8 cellular contexts compared by ENCODE assay signal in the genomic region with DNA sequence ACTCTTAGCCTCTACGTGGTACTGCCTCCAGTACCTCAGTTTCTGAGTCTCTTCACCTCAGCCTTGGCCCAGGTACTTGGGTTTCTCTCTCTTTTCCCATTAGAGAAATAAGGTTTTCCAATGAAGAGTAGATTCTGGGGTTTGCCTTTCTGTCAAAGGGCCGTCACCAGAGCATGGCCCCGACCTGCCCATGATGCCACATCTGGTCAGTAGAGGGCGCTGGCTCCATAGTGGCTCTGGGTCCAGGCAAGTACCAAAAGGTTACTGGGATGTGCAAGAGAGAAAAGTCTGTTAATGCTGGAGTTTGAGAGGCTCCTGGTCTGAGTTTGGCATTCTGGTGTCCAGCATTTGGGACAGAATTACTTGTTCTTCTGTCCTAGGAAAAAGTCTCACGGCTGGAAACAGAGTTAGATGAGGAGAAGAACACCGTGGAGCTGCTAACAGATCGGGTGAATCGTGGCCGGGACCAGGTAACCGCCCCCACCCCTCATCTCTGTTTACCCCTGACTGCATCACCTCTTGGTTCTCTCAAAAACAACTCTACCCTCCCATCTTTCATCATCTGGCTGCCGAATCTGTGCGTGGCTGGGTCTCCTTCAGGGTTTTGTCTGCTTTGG. TPM values are rescaled to one million over a fixed set of nuclear protein-coding genes. Genes with fewer than 3 reads are reported as not detected.
A peak's percentile ranks its signal among the peaks of the same experiment; 100 is the strongest.
DNase-seq lines count a peak whose midpoint lies in the region; ATAC-seq and TF ChIP-seq lines count a peak whose summit lies in the region.

No MANE protein-coding gene starts in this region.

- H3K27me3 ChIP-seq in lower lobe of right lung (ENCODE audit: low read depth): no peaks in the 10 kb centered on the region

- no peaks in the 10 kb centered on the region for H3K27me3 Mint-ChIP-seq in activated CD4-positive, alpha-beta T cell treated with anti-CD3 and anti-CD28 coated beads, Interleukin-2, amount 10 ng/mL, durations not matched to agents 7 days and 5 days

- H3K4me1 ChIP-seq in lower lobe of right lung: peaks cover 8% of the 10 kb centered on the region

- intact Hi-C loops in lower lobe of right lung (cut with DNase I): no loop called here

- no peaks in the 10 kb centered on the region for H3K9me3 Mint-ChIP-seq in activated CD4-positive, alpha-beta T cell treated with anti-CD3 and anti-CD28 coated beads, Interleukin-2, amount 10 ng/mL, durations not matched to agents 7 days and 5 days

- peaks cover 6% of the 10 kb centered on the region for H3K4me1 Mint-ChIP-seq in activated CD4-positive, alpha-beta T cell treated with anti-CD3 and anti-CD28 coated beads, Interleukin-2, amount 10 ng/mL, durations not matched to agents 7 days and 5 days

- TF ChIP-seq CTCF in AG09319 (IDR thresholded peaks at IDR 0.05; ENCODE audit: low read depth, low read length) (peak; percentile 99), GM20000 (IDR thresholded peaks at IDR 0.05; ENCODE audit: extremely low read depth, missing control alignments) (peak; percentile 89), lower lobe of right lung (IDR thresholded peaks at IDR 0.05) (peak; percentile 93)

- POLR2A ChIA-PET in activated CD4-positive, alpha-beta T cell treated with anti-CD3 and anti-CD28 coated beads, Interleukin-2, amount 10 ng/mL, durations not matched to agents 7 days and 5 days (lab: Charles Lee): no interaction called here

- H3K9me3 ChIP-seq in lower lobe of right lung: no peaks in the 10 kb centered on the region

- no peak overlapping the region for H3K27ac Mint-ChIP-seq in activated CD4-positive, alpha-beta T cell treated with anti-CD3 and anti-CD28 coated beads, Interleukin-2, amount 10 ng/mL, durations not matched to agents 7 days and 5 days

- CTCF ChIA-PET in activated CD4-positive, alpha-beta T cell treated with anti-CD3 and anti-CD28 coated beads, Interleukin-2, amount 10 ng/mL, durations not matched to agents 7 days and 5 days (lab: Charles Lee): interaction anchor here (1.2 kb wide), 1 partner anchor 11 kb away, joined by 5 read pairs; no protein-coding TSS in a partner anchor

- DNase-seq in AG09319 (ENCODE audit: extremely low read depth, low read depth): no peak
- peak; percentile 80 for DNase-seq in GM20000 (ENCODE audit: low spot score)
- peak; percentile 11 for DNase-seq in NCI-H446 treated with DMSO at 0.1 percent for 48 hours (lab: John Stamatoyannopoulos, UW)
- peak; percentile 82 for DNase-seq in activated CD4-positive, alpha-beta T cell treated with anti-CD3 and anti-CD28 coated beads, Interleukin-2, amount 10 ng/mL, durations not matched to agents 7 days and 5 days
- peak; percentile 47 for DNase-seq in dedifferentiated amniotic fluid mesenchymal stem cell (ENCODE audit: extremely low spot score)
- peak; percentile 87 for DNase-seq in lower lobe of right lung
- peak; percentile 48 to 51 for DNase-seq in stimulated activated CD8-positive, alpha-beta memory T cell treated with anti-CD3 and anti-CD28 coated beads, Interleukin-15, amount 100 ng/mL, for 48 hours (ENCODE audit: low read depth in 2 of 2)
- DNase-seq in mesenteric fat pad (ENCODE audit: low spot score): no peak

- H3K4me3 Mint-ChIP-seq in activated CD4-positive, alpha-beta T cell treated with anti-CD3 and anti-CD28 coated beads, Interleukin-2, amount 10 ng/mL, durations not matched to agents 7 days and 5 days: no peak overlapping the region

- H3K36me3 ChIP-seq in lower lobe of right lung: peaks cover 40% of the 10 kb centered on the region

- ATAC-seq in lower lobe of right lung: peak; percentile 66 to 76

- no peak overlapping the region for H3K27ac ChIP-seq in lower lobe of right lung

- H3K36me3 Mint-ChIP-seq in activated CD4-positive, alpha-beta T cell treated with anti-CD3 and anti-CD28 coated beads, Interleukin-2, amount 10 ng/mL, durations not matched to agents 7 days and 5 days (ENCODE audit: low read depth): no peaks in the 10 kb centered on the region

- no peak overlapping the region for H3K4me3 ChIP-seq in lower lobe of right lung

RNA-seq across cellular contexts. Expression of gene TUFT1, which starts 5.3 kb away (rescaled TPM):
- total RNA-seq in activated CD4-positive, alpha-beta T cell treated with anti-CD3 and anti-CD28 coated beads, Interleukin-2, amount 10 ng/mL, durations not matched to agents 7 days and 5 days: 1 to 10 TPM; 1.9 to 2.2 TPM
- 10.5 TPM for total RNA-seq in lower lobe of right lung
- 6.6 TPM for total RNA-seq in mesenteric fat pad

RNA-seq across cellular contexts. Expression of gene CGN, which starts 23.6 kb away (rescaled TPM):
- total RNA-seq in activated CD4-positive, alpha-beta T cell treated with anti-CD3 and anti-CD28 coated beads, Interleukin-2, amount 10 ng/mL, durations not matched to agents 7 days and 5 days: under 1 TPM; 0.17 to 0.30 TPM
- total RNA-seq in lower lobe of right lung (52.9 TPM), mesenteric fat pad (0.13 TPM)

Comparison
In these comparisons a context has a peak if more than half of its experiments do, and no peak if none do; other contexts are left out.
1. DNase-seq: peak in GM20000 (single experiment), NCI-H446 treated with DMSO at 0.1 percent for 48 hours (single experiment), activated CD4-positive, alpha-beta T cell treated with anti-CD3 and anti-CD28 coated beads, Interleukin-2, amount 10 ng/mL, durations not matched to agents 7 days and 5 days (single experiment), dedifferentiated amniotic fluid mesenchymal stem cell (single experiment), lower lobe of right lung (single experiment) and stimulated activated CD8-positive, alpha-beta memory T cell treated with anti-CD3 and anti-CD28 coated beads, Interleukin-15, amount 100 ng/mL, for 48 hours (2 of 2); none in AG09319 (single experiment) and mesenteric fat pad (single experiment).
2. RNA of gene CGN, which starts 23.6 kb away (total RNA-seq): 52.9 TPM in lower lobe of right lung (single experiment); 0.17 to 0.30 TPM in activated CD4-positive, alpha-beta T cell treated with anti-CD3 and anti-CD28 coated beads, Interleukin-2, amount 10 ng/mL, durations not matched to agents 7 days and 5 days and 0.13 TPM in mesenteric fat pad (single experiment); every median in the first group is over 10 times any median in the second.
3. Peak in every context shown above with its lines, with median percentiles within 50 percentile points of each other: CTCF ChIP-seq.